In the genomic region with DNA sequence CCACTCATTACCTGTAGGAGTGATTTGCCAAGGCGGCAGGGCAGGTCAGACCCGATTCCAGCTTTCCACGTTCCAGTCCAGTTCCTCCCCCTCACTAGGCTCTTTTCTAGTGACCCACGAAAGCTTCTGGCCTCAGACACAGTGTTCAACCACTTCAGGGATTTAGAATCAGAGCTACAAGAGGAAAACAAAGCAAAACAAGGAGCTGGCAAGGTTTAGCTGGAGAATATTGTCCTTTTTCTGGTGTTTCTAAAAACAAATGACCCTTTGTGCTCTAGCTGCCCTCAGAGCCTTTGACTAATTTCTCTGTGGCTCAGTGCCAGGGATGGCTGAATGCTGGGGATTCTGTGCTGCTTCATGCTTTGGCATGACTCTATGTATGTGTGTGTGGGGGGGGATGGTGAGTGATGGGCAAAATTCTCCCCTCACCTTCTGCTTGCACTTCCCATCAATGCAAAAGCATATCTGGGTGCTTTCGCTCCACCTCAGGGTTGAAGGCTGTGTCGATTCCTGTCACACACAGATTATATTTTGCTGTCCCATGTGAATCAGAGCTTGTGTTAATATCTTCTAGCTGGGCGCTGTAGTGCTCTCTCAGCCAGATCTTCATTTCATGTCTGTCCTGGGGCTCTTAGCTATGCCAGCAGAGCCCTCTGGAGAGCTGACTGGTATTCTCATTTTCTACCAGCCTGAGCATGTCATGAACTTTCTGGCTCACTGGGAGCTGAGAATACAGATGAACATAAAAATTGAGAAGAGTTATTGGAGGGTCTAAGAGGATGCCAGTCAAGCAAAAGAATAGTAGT, we compare ENCODE assay signal across 8 cellular contexts.
DNase-seq lines count a peak whose midpoint lies in the region; ATAC-seq and TF ChIP-seq lines count a peak whose summit lies in the region.

No MANE protein-coding gene starts in this region.

- H3K4me1 ChIP-seq in parathyroid adenoma: peaks cover 14% of the 10 kb centered on the region

- no peak overlapping the region for H3K4me3 ChIP-seq in AG10803 (ENCODE audit: low read length)
- H3K4me3 ChIP-seq in parathyroid adenoma (ENCODE audit: low read depth, low read length): no peak overlapping the region

- TF ChIP-seq CTCF in AG10803 (conservative IDR thresholded peaks at IDR 0.05; ENCODE audit: low read length) (no peak), parathyroid adenoma (IDR thresholded peaks at IDR 0.05) (peak; percentile 19)

- H3K79me2 ChIP-seq in parathyroid adenoma: no peaks in the 10 kb centered on the region

- no peak overlapping the region for H3K9ac ChIP-seq in parathyroid adenoma

- no peaks in the 10 kb centered on the region for H3K9me3 ChIP-seq in parathyroid adenoma (ENCODE audit: control insufficient read depth, low read length)

- DNase-seq in AG10803 (ENCODE audit: low read depth) (peak; percentile 53), T1000 (lab: John Stamatoyannopoulos, UW) (peak; percentile 28), globus pallidus (ENCODE audit: low spot score) (peak; percentile 89), RKO (ENCODE audit: low spot score) (no peak), cortex of kidney (lab: John Stamatoyannopoulos, UW) (no peak)

- H3K27me3 ChIP-seq in parathyroid adenoma (ENCODE audit: control insufficient read depth, insufficient read depth, low read length): no peaks in the 10 kb centered on the region

- no peaks in the 10 kb centered on the region for H3K36me3 ChIP-seq in parathyroid adenoma (ENCODE audit: control insufficient read depth, insufficient read depth, low read length)

- H3K4me2 ChIP-seq in parathyroid adenoma (ENCODE audit: low read length): peak overlapping the region; percentile 18

- no peak for ATAC-seq in GM18861 (IDR thresholded peaks at IDR 0.05; ENCODE audit: unreplicated experiment)
- ATAC-seq in HG03521 (IDR thresholded peaks at IDR 0.05; ENCODE audit: unreplicated experiment): no peak

- peak overlapping the region; percentile 58 for H2AFZ ChIP-seq in parathyroid adenoma

- H3K27ac ChIP-seq in parathyroid adenoma: peak overlapping the region; percentile 39

Comparison
In these comparisons a context has a peak if more than half of its experiments do, and no peak if none do; other contexts are left out.
1. DNase-seq: peak in AG10803 (single experiment), T1000 (single experiment) and globus pallidus (single experiment); none in RKO (single experiment) and cortex of kidney (single experiment).